ENCODE assay signal across 27 cellular contexts in the genomic region with DNA sequence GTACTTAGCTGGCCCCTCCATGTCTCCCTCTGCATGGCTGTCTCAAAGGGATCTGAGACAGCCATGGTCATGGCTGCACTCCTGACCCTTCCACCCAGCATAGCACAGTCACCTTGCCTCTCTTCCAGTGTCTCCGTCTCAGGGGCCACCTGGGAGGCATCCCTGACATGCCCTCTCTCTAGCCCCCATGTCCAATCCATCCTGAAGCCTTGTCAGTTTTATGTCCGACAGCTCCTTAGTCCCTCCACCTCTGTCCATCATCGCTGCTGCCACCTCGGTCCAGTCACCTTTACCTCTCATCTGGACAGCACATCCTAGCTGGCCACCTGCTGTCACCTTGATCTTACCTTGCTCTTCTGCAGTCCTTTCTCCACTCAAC.
DNase-seq lines count a peak whose midpoint lies in the region; ATAC-seq and TF ChIP-seq lines count a peak whose summit lies in the region.
"Had no signal": no experiment of that assay in that cellular context is flagged by ENCODE, and none has a peak within 500 bp of the region (broad histone marks: within the 10 kb centered on the region; RNA-seq: fewer than 3 reads in every experiment).

No MANE protein-coding gene starts in this region.

- ATAC-seq in naive thymus-derived CD4-positive, alpha-beta T cell, result peak; percentile 8
- no peak for ATAC-seq in upper lobe of right lung
- no peak for ATAC-seq in HG03280 (IDR thresholded peaks at IDR 0.05; ENCODE audit: unreplicated experiment)
- no peak for ATAC-seq in activated naive CD8-positive, alpha-beta T cell treated with anti-CD3 and anti-CD28 coated beads, Interleukin-2, amount 50 U/mL, for 24 hours
- ATAC-seq: activated T-helper 17 cell treated with anti-CD3 and anti-CD28 coated beads, Interleukin-2, amount 50 U/mL, for 72 hours; CD8-positive, alpha-beta T cell; natural killer cell; PC-3 had no signal

- no peak overlapping the region for H3K27ac ChIP-seq in coronary artery
- H3K27ac ChIP-seq in naive thymus-derived CD4-positive, alpha-beta T cell (ENCODE audit: low read depth, low read length), result no peak overlapping the region
- H3K27ac ChIP-seq in upper lobe of right lung, result no peak overlapping the region
- H3K27ac ChIP-seq: ascending aorta, HL-60, testis, vagina had no signal

- no peaks in the 10 kb centered on the region for H3K4me1 ChIP-seq in naive thymus-derived CD4-positive, alpha-beta T cell (ENCODE audit: control insufficient read depth in 2 of 2, insufficient read depth in 2 of 2, low read length in 2 of 2)
- H3K4me1 ChIP-seq in upper lobe of right lung, result no peaks in the 10 kb centered on the region
- H3K4me1 ChIP-seq: testis had no signal

- intact Hi-C loops in naive thymus-derived CD4-positive, alpha-beta T cell (cut with micrococcal nuclease), result no loop called here
- intact Hi-C loops in upper lobe of right lung (cut with DNase I), result no loop called here

- peak; percentile 5 for DNase-seq in activated effector memory CD4-positive, alpha-beta T cell treated with anti-CD3 and anti-CD28 coated beads, Interleukin-2, amount 50 U/mL, for 16 hours
- no peak for DNase-seq in activated effector memory CD4-positive, alpha-beta T cell treated with Interleukin-2 at 50 U/mL for 16 hours
- DNase-seq in coronary artery (ENCODE audit: low spot score) (peak; percentile 53), upper lobe of right lung (peak; percentile 26), activated gamma-delta T cell treated with Interleukin-2 at 50 U/mL for 16 hours (no peak)
- no peak for DNase-seq in naive thymus-derived CD4-positive, alpha-beta T cell
- no peak for DNase-seq in activated naive CD8-positive, alpha-beta T cell treated with anti-CD3 and anti-CD28 coated beads, Interleukin-2, amount 50 U/mL, for 24 hours
- DNase-seq: activated CD4-positive, alpha-beta T cell treated with anti-CD3 and anti-CD28 coated beads, Interleukin-2, amount 50 U/mL, for 1 hour; activated CD4-positive, CD25-positive, alpha-beta regulatory T cell; cortex of kidney; EL; natural killer cell; NCI-H2029 treated with DMSO at 0.1 percent for 48 hours; NCI-H526; NK-92 treated with Interleukin-12 subunit alpha and Interleukin-12 subunit beta, amount 100 ng/mL, for 24 hours; occipital lobe; PC-3; stimulated activated naive CD4-positive, alpha-beta T cell; testis had no signal

- TF ChIP-seq CTCF in coronary artery (IDR thresholded peaks at IDR 0.05) (no peak), upper lobe of right lung (IDR thresholded peaks at IDR 0.05) (no peak)

- peaks cover 0 to 7% (median 0%) of the 10 kb centered on the region in 7 donors for H3K4me1 Mint-ChIP-seq in naive thymus-derived CD4-positive, alpha-beta T cell
- no peaks in the 10 kb centered on the region for H3K4me1 Mint-ChIP-seq in activated naive CD8-positive, alpha-beta T cell treated with anti-CD3 and anti-CD28 coated beads, Interleukin-2, amount 50 U/mL, for 24 hours
- H3K4me1 Mint-ChIP-seq: activated T-helper 17 cell treated with anti-CD3 and anti-CD28 coated beads, Interleukin-2, amount 50 U/mL, for 72 hours; natural killer cell had no signal

- peaks cover 0 to 18% (median 5%) of the 10 kb centered on the region in 5 donors for H3K27me3 Mint-ChIP-seq in naive thymus-derived CD4-positive, alpha-beta T cell
- H3K27me3 Mint-ChIP-seq in activated naive CD8-positive, alpha-beta T cell treated with anti-CD3 and anti-CD28 coated beads, Interleukin-2, amount 50 U/mL, for 24 hours, result no peaks in the 10 kb centered on the region
- H3K27me3 Mint-ChIP-seq: activated naive CD8-positive, alpha-beta T cell had no signal

- no peaks in the 10 kb centered on the region for H3K9me3 Mint-ChIP-seq in naive thymus-derived CD4-positive, alpha-beta T cell
- no peaks in the 10 kb centered on the region for H3K9me3 Mint-ChIP-seq in activated naive CD8-positive, alpha-beta T cell treated with anti-CD3 and anti-CD28 coated beads, Interleukin-2, amount 50 U/mL, for 24 hours
- H3K9me3 Mint-ChIP-seq: activated T-helper 17 cell treated with anti-CD3 and anti-CD28 coated beads, Interleukin-2, amount 50 U/mL, for 72 hours; CD8-positive, alpha-beta T cell; natural killer cell had no signal

- H3K36me3 Mint-ChIP-seq in naive thymus-derived CD4-positive, alpha-beta T cell, result no peaks in the 10 kb centered on the region
- no peaks in the 10 kb centered on the region for H3K36me3 Mint-ChIP-seq in activated naive CD8-positive, alpha-beta T cell treated with anti-CD3 and anti-CD28 coated beads, Interleukin-2, amount 50 U/mL, for 24 hours (ENCODE audit: low read depth)
- H3K36me3 Mint-ChIP-seq: activated naive CD8-positive, alpha-beta T cell; CD8-positive, alpha-beta T cell; natural killer cell had no signal

- H3K4me3 ChIP-seq in coronary artery, result no peak overlapping the region
- no peak overlapping the region for H3K4me3 ChIP-seq in naive thymus-derived CD4-positive, alpha-beta T cell (ENCODE audit: low read length)
- no peak overlapping the region for H3K4me3 ChIP-seq in upper lobe of right lung
- H3K4me3 ChIP-seq: ascending aorta, testis, vagina had no signal

- no peak overlapping the region for H3K4me3 Mint-ChIP-seq in naive thymus-derived CD4-positive, alpha-beta T cell
- no peak overlapping the region for H3K4me3 Mint-ChIP-seq in activated naive CD8-positive, alpha-beta T cell treated with anti-CD3 and anti-CD28 coated beads, Interleukin-2, amount 50 U/mL, for 24 hours
- H3K4me3 Mint-ChIP-seq: activated naive CD8-positive, alpha-beta T cell; activated T-helper 17 cell treated with anti-CD3 and anti-CD28 coated beads, Interleukin-2, amount 50 U/mL, for 72 hours; CD8-positive, alpha-beta T cell; natural killer cell had no signal

- POLR2A ChIA-PET in naive thymus-derived CD4-positive, alpha-beta T cell (lab: Charles Lee), result no interaction called here

- no peaks in the 10 kb centered on the region for H3K9me3 ChIP-seq in naive thymus-derived CD4-positive, alpha-beta T cell (ENCODE audit: control insufficient read depth in 2 of 3, low read length in 3 of 3)
- H3K9me3 ChIP-seq in upper lobe of right lung, result no peaks in the 10 kb centered on the region
- H3K9me3 ChIP-seq: ascending aorta, SK-N-SH, testis, vagina had no signal

- no peak overlapping the region for H3K27ac Mint-ChIP-seq in naive thymus-derived CD4-positive, alpha-beta T cell
- no peak overlapping the region for H3K27ac Mint-ChIP-seq in activated naive CD8-positive, alpha-beta T cell treated with anti-CD3 and anti-CD28 coated beads, Interleukin-2, amount 50 U/mL, for 24 hours
- H3K27ac Mint-ChIP-seq: activated naive CD8-positive, alpha-beta T cell; activated T-helper 17 cell treated with anti-CD3 and anti-CD28 coated beads, Interleukin-2, amount 50 U/mL, for 72 hours; CD8-positive, alpha-beta T cell; natural killer cell had no signal

- no peaks in the 10 kb centered on the region for H3K36me3 ChIP-seq in naive thymus-derived CD4-positive, alpha-beta T cell (ENCODE audit: control insufficient read depth in 2 of 3, insufficient read depth in 3 of 3, low read length in 3 of 3)
- no peaks in the 10 kb centered on the region for H3K36me3 ChIP-seq in upper lobe of right lung
- H3K36me3 ChIP-seq: ascending aorta, vagina had no signal

- H3K27me3 ChIP-seq in naive thymus-derived CD4-positive, alpha-beta T cell (ENCODE audit: control insufficient read depth in 2 of 2, insufficient read depth in 2 of 2, low read length in 2 of 2), result no peaks in the 10 kb centered on the region
- no peaks in the 10 kb centered on the region for H3K27me3 ChIP-seq in upper lobe of right lung
- H3K27me3 ChIP-seq: ascending aorta, testis, vagina had no signal

- CTCF ChIA-PET in naive thymus-derived CD4-positive, alpha-beta T cell (lab: Charles Lee), result no interaction called here

Comparison
In these comparisons a context has a peak if more than half of its experiments do, and no peak if none do; other contexts are left out.
1. DNase-seq: peak in activated effector memory CD4-positive, alpha-beta T cell treated with anti-CD3 and anti-CD28 coated beads, Interleukin-2, amount 50 U/mL, for 16 hours (single experiment), coronary artery (single experiment) and upper lobe of right lung (single experiment); none in activated effector memory CD4-positive, alpha-beta T cell treated with Interleukin-2 at 50 U/mL for 16 hours (single experiment), naive thymus-derived CD4-positive, alpha-beta T cell (0 of 9), activated gamma-delta T cell treated with Interleukin-2 at 50 U/mL for 16 hours (single experiment) and activated naive CD8-positive, alpha-beta T cell treated with anti-CD3 and anti-CD28 coated beads, Interleukin-2, amount 50 U/mL, for 24 hours (single experiment).